Comparison of ENCODE assay signal across 8 cellular contexts in genomic region chr3:172666181-172666872, GRCh38. TPM values are rescaled to one million over a fixed set of nuclear protein-coding genes. Genes with fewer than 3 reads are reported as not detected.
DNase-seq lines count a peak whose midpoint lies in the region; ATAC-seq and TF ChIP-seq lines count a peak whose summit lies in the region.

No MANE protein-coding gene starts in this region.

- H3K4me1 Mint-ChIP-seq in activated naive CD4-positive, alpha-beta T cell treated with anti-CD3 and anti-CD28 coated beads, Interleukin-2, amount 10 ng/mL, durations not matched to agents 7 days and 5 days = peaks cover 23% of the 10 kb centered on the region

- H3K27ac Mint-ChIP-seq in activated naive CD4-positive, alpha-beta T cell treated with anti-CD3 and anti-CD28 coated beads, Interleukin-2, amount 10 ng/mL, durations not matched to agents 7 days and 5 days = no peak overlapping the region
- no peak overlapping the region for H3K27ac Mint-ChIP-seq in activated naive CD4-positive, alpha-beta T cell treated with anti-CD3 and anti-CD28 coated beads, Interleukin-2, amount 50 U/mL, for 72 hours

- peaks cover 2% of the 10 kb centered on the region for H3K36me3 Mint-ChIP-seq in activated naive CD4-positive, alpha-beta T cell treated with anti-CD3 and anti-CD28 coated beads, Interleukin-2, amount 10 ng/mL, durations not matched to agents 7 days and 5 days
- no peaks in the 10 kb centered on the region for H3K36me3 Mint-ChIP-seq in activated naive CD4-positive, alpha-beta T cell treated with anti-CD3 and anti-CD28 coated beads, Interleukin-2, amount 50 U/mL, for 72 hours

- CTCF ChIA-PET in activated naive CD4-positive, alpha-beta T cell treated with anti-CD3 and anti-CD28 coated beads, Interleukin-2, amount 10 ng/mL, durations not matched to agents 7 days and 5 days (lab: Charles Lee) = interaction anchor here (0.7 to 7.2 kb wide), 31 partner anchors 9 to 1503 kb away, joined by 3 to 115 read pairs (median 4); no protein-coding TSS in a partner anchor

- no peak overlapping the region for H3K4me3 Mint-ChIP-seq in activated naive CD4-positive, alpha-beta T cell treated with anti-CD3 and anti-CD28 coated beads, Interleukin-2, amount 10 ng/mL, durations not matched to agents 7 days and 5 days

- H3K4me3 ChIP-seq in retinal pigment epithelial cell (ENCODE audit: low read length) = no peak overlapping the region

- TF ChIP-seq CTCF in retinal pigment epithelial cell (conservative IDR thresholded peaks at IDR 0.05; ENCODE audit: low read depth, low read length) = peak; percentile 45

- no peak for ATAC-seq in activated naive CD4-positive, alpha-beta T cell treated with anti-CD3 and anti-CD28 coated beads, Interleukin-2, amount 50 U/mL, for 72 hours
- ATAC-seq in esophagus mucosa = peak; percentile 90
- ATAC-seq in HG02970 (IDR thresholded peaks at IDR 0.05; ENCODE audit: low FRiP score, unreplicated experiment) = no peak

- DNase-seq in activated naive CD4-positive, alpha-beta T cell treated with anti-CD3 and anti-CD28 coated beads, Interleukin-2, amount 10 ng/mL, durations not matched to agents 7 days and 5 days = peak; percentile 31
- no peak for DNase-seq in activated naive CD4-positive, alpha-beta T cell treated with anti-CD3 and anti-CD28 coated beads, Interleukin-2, amount 50 U/mL, for 72 hours (ENCODE audit: low spot score in 2 of 2)
- peak; percentile 80 to 81 for DNase-seq in NCI-H526 (lab: John Stamatoyannopoulos, UW)
- no peak for DNase-seq in retinal pigment epithelial cell (ENCODE audit: low read depth)
- DNase-seq in SHP77 treated with DMSO at 0.1 percent for 48 hours (lab: John Stamatoyannopoulos, UW) = no peak
- no peak for DNase-seq in NCI-H187 treated with DMSO at 0.1 percent for 48 hours (lab: John Stamatoyannopoulos, UW)

- peaks cover 11% of the 10 kb centered on the region for H3K27me3 Mint-ChIP-seq in activated naive CD4-positive, alpha-beta T cell treated with anti-CD3 and anti-CD28 coated beads, Interleukin-2, amount 10 ng/mL, durations not matched to agents 7 days and 5 days

- no peaks in the 10 kb centered on the region for H3K9me3 Mint-ChIP-seq in activated naive CD4-positive, alpha-beta T cell treated with anti-CD3 and anti-CD28 coated beads, Interleukin-2, amount 10 ng/mL, durations not matched to agents 7 days and 5 days
- H3K9me3 Mint-ChIP-seq in activated naive CD4-positive, alpha-beta T cell treated with anti-CD3 and anti-CD28 coated beads, Interleukin-2, amount 50 U/mL, for 72 hours = no peaks in the 10 kb centered on the region

RNA-seq across cellular contexts. Expression of gene NCEH1, which starts 44.5 kb away (rescaled TPM):
- total RNA-seq in activated naive CD4-positive, alpha-beta T cell treated with anti-CD3 and anti-CD28 coated beads, Interleukin-2, amount 50 U/mL, for 72 hours = 1 to 10 TPM; 4.4 to 5.2 TPM
- total RNA-seq in esophagus mucosa = 5.3 TPM

Comparison
In these comparisons a context has a peak if more than half of its experiments do, and no peak if none do; other contexts are left out.
1. DNase-seq: peak in activated naive CD4-positive, alpha-beta T cell treated with anti-CD3 and anti-CD28 coated beads, Interleukin-2, amount 10 ng/mL, durations not matched to agents 7 days and 5 days (single experiment) and NCI-H526 (2 of 2); none in activated naive CD4-positive, alpha-beta T cell treated with anti-CD3 and anti-CD28 coated beads, Interleukin-2, amount 50 U/mL, for 72 hours (0 of 2), retinal pigment epithelial cell (single experiment), SHP77 treated with DMSO at 0.1 percent for 48 hours (single experiment) and NCI-H187 treated with DMSO at 0.1 percent for 48 hours (single experiment).